1 cellular context compared by ENCODE assay signal in the genomic region with DNA sequence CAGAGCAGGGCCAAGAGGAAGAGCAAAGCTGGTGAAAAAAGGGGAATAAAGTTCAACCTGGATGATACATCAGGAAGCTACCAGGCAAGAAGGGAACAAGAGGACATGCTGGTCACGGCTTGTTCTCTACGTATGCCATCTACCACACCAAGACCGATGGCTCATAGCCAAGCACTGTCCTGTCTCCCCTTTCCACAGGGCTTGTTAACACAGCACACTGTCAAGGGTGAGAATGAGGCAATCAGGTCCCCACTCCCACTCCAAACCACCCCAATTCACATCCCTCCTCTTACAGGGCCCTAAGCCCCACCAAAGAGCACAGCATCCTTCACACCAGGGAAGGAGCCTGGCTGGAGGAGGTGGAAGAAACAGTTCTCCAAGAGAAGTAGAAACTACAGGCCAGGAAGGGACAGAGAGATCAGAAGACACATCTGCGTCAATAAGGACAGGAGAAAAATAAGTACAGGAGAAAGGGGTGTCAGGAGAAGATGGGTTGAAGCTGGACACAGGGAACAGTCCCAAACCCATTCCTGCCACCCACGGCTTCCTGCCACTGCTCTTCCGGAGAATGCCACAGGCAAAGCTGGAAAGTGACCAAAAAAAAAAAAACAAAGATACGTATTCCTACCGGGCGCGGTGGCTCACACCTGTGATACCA.
TF ChIP-seq lines count a peak whose summit lies in the region.

No MANE protein-coding gene starts in this region.

TF ChIP-seq in H1, 55 proteins besides CTCF, POLR2A, EP300 and RAD21:
- no peak for TF ChIP-seq JUN (IDR thresholded peaks at IDR 0.05; ENCODE audit: low read depth, low read length)
- no peak for TF ChIP-seq SIRT6 (IDR thresholded peaks at IDR 0.05; ENCODE audit: low read length)
- TF ChIP-seq TBP (IDR thresholded peaks at IDR 0.05; ENCODE audit: low read depth, low read length): no peak
- no peak for TF ChIP-seq KDM5A (IDR thresholded peaks at IDR 0.05; ENCODE audit: low read length)
- TF ChIP-seq TCF12 (IDR thresholded peaks at IDR 0.05; ENCODE audit: low read depth, low read length): no peak
- TF ChIP-seq JUND (IDR thresholded peaks at IDR 0.05; ENCODE audit: low read length): no peak
- TF ChIP-seq SP2 (IDR thresholded peaks at IDR 0.05; ENCODE audit: low read length): no peak
- TF ChIP-seq CHD1 (IDR thresholded peaks at IDR 0.05; ENCODE audit: low read depth, low read length): no peak
- TF ChIP-seq EZH2 (IDR thresholded peaks at IDR 0.05; ENCODE audit: low read depth, low read length, severe bottlenecking): no peak
- no peak for TF ChIP-seq POU5F1 (IDR thresholded peaks at IDR 0.05; ENCODE audit: low read depth, low read length)
- TF ChIP-seq, protein P1, sequence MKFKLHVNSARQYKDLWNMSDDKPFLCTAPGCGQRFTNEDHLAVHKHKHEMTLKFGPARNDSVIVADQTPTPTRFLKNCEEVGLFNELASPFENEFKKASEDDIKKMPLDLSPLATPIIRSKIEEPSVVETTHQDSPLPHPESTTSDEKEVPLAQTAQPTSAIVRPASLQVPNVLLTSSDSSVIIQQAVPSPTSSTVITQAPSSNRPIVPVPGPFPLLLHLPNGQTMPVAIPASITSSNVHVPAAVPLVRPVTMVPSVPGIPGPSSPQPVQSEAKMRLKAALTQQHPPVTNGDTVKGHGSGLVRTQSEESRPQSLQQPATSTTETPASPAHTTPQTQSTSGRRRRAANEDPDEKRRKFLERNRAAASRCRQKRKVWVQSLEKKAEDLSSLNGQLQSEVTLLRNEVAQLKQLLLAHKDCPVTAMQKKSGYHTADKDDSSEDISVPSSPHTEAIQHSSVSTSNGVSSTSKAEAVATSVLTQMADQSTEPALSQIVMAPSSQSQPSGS (IDR thresholded peaks at IDR 0.05; ENCODE audit: low read length): no peak
- TF ChIP-seq TAF1 (IDR thresholded peaks at IDR 0.05; ENCODE audit: low read depth, low read length): no peak
- TF ChIP-seq, protein P2, sequence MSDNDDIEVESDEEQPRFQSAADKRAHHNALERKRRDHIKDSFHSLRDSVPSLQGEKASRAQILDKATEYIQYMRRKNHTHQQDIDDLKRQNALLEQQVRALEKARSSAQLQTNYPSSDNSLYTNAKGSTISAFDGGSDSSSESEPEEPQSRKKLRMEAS (IDR thresholded peaks at IDR 0.05): no peak
- TF ChIP-seq, protein P3, sequence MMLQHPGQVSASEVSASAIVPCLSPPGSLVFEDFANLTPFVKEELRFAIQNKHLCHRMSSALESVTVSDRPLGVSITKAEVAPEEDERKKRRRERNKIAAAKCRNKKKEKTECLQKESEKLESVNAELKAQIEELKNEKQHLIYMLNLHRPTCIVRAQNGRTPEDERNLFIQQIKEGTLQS (IDR thresholded peaks at IDR 0.05; ENCODE audit: insufficient read depth, low read depth, low read length): no peak
